In the genomic region with DNA sequence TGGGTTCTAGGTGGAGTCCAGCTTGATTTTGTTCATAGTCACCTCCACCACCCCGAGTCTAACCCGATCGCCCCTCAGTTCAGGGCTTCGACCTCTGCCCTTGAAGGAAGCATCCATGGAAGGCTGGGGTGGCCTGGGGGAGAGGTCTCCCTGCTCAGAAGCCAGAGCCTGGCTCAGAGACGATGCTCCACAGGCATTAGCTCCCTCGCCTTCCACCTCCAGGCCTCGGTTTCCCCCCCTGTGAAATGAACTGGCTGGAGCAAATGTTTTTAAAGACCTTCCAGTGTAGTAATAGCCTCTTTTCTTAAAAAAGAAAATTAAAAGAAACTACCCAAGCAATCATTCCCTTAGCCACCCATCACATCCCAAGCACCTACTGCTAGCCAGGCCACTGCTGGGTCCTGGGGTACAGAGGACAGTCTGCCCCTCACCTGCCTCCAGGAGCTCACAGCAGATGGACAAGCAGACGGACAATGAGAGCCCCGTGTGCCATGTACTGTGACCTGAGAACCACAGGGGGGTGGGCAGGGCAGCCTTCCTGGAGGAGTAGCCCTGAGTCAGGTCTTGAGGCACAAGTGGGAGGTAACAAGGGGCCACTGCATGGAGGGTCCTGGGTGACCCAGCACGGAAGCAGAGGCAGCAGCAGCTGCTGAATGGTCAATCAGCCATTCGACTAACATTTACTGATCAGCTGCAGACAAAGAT, we compare ENCODE assay signal across 20 cellular contexts. TPM values are rescaled to one million over a fixed set of nuclear protein-coding genes. Genes with fewer than 3 reads are reported as not detected.
"Had no signal": no experiment of that assay in that cellular context is flagged by ENCODE, and none has a peak within 500 bp of the region (broad histone marks: within the 10 kb centered on the region; RNA-seq: fewer than 3 reads in every experiment).

No MANE protein-coding gene starts in this region.

- H3K36me3 Mint-ChIP-seq: activated naive CD8-positive, alpha-beta T cell treated with anti-CD3 and anti-CD28 coated beads, Interleukin-2, amount 10 ng/mL, durations not matched to agents 7 days and 5 days; memory B cell; natural killer cell treated with Interleukin-12 subunit alpha and Interleukin-12 subunit beta and Interleukin-15 and Interleukin-18, amount 100 ng/mL, for 72 hours; stimulated activated effector memory CD8-positive, alpha-beta T cell treated with anti-CD3 and anti-CD28 coated beads, Interleukin-12 subunit alpha, Interleukin-12 subunit beta, amount 100 ng/mL, for 72 hours had no signal

- H3K27me3 ChIP-seq: gastrocnemius medialis, tibial artery had no signal

- H3K27ac Mint-ChIP-seq: activated B cell treated with CpG ODN at 0.5 μM for 24 hours; activated CD8-positive, alpha-beta T cell treated with anti-CD3 and anti-CD28 coated beads for 36 hours; activated naive CD8-positive, alpha-beta T cell treated with anti-CD3 and anti-CD28 coated beads, Interleukin-2, amount 10 ng/mL, durations not matched to agents 7 days and 5 days; dendritic cell treated with granulocyte-macrophage colony-stimulating factor and Interleukin-4, amounts not matched to agents 40 ng/mL and 50 ng/mL, for 4 days; memory B cell; natural killer cell treated with Interleukin-12 subunit alpha and Interleukin-12 subunit beta and Interleukin-15 and Interleukin-18, amount 100 ng/mL, for 72 hours; T-helper 2 cell treated with Interferon-gamma antibody and Interleukin-4, amounts not matched to agents 5 μg/mL and 100 μg/mL, for 36 hours had no signal

- H3K4me3 Mint-ChIP-seq: activated B cell treated with CpG ODN at 0.5 μM for 24 hours; activated CD8-positive, alpha-beta T cell treated with anti-CD3 and anti-CD28 coated beads for 36 hours; activated naive CD8-positive, alpha-beta T cell treated with anti-CD3 and anti-CD28 coated beads, Interleukin-2, amount 10 ng/mL, durations not matched to agents 7 days and 5 days; activated T-cell treated with anti-CD3 and anti-CD28 coated beads, Interleukin-2, amount 50 U/mL, for 4 hours; dendritic cell treated with granulocyte-macrophage colony-stimulating factor and Interleukin-4, amounts not matched to agents 40 ng/mL and 50 ng/mL, for 4 days; memory B cell; natural killer cell treated with Interleukin-12 subunit alpha and Interleukin-12 subunit beta and Interleukin-15 and Interleukin-18, amount 100 ng/mL, for 72 hours; stimulated activated effector memory CD8-positive, alpha-beta T cell treated with anti-CD3 and anti-CD28 coated beads, Interleukin-12 subunit alpha, Interleukin-12 subunit beta, amount 100 ng/mL, for 72 hours; T-helper 2 cell treated with Interferon-gamma antibody and Interleukin-4, amounts not matched to agents 5 μg/mL and 100 μg/mL, for 36 hours had no signal

- DNase-seq: activated B cell treated with CpG ODN at 0.5 μM for 24 hours; activated CD4-positive, alpha-beta T cell treated with anti-CD3 and anti-CD28 coated beads for 48 hours; activated CD8-positive, alpha-beta T cell treated with anti-CD3 and anti-CD28 coated beads for 36 hours; activated gamma-delta T cell; activated naive CD8-positive, alpha-beta T cell treated with anti-CD3 and anti-CD28 coated beads, Interleukin-2, amount 10 ng/mL, durations not matched to agents 7 days and 5 days; activated T-cell treated with anti-CD3 and anti-CD28 coated beads, Interleukin-2, amount 50 U/mL, for 4 hours; anterior cingulate cortex; effector memory CD4-positive, alpha-beta T cell; gastrocnemius medialis; heart right ventricle; stimulated activated CD4-positive, alpha-beta T cell treated with anti-CD3 and anti-CD28 coated beads, Interleukin-12 subunit alpha, Interleukin-12 subunit beta, amount 100 ng/mL, for 4 hours; SW 1271; tibial artery had no signal

- H3K9me3 ChIP-seq: breast epithelium, gastrocnemius medialis, heart right ventricle, tibial artery had no signal

- H3K27ac ChIP-seq: epithelial cell of prostate had no signal

- H3K4me3 ChIP-seq: breast epithelium, tibial artery had no signal

- H3K36me3 ChIP-seq: breast epithelium, gastrocnemius medialis, tibial artery had no signal

- ATAC-seq: activated CD8-positive, alpha-beta T cell treated with anti-CD3 and anti-CD28 coated beads for 36 hours; activated T-cell treated with anti-CD3 and anti-CD28 coated beads, Interleukin-2, amount 50 U/mL, for 4 hours; gastrocnemius medialis; heart right ventricle; natural killer cell treated with Interleukin-12 subunit alpha and Interleukin-12 subunit beta and Interleukin-15 and Interleukin-18, amount 100 ng/mL, for 72 hours; stimulated activated effector memory CD8-positive, alpha-beta T cell treated with anti-CD3 and anti-CD28 coated beads, Interleukin-12 subunit alpha, Interleukin-12 subunit beta, amount 100 ng/mL, for 72 hours had no signal

- H3K9me3 Mint-ChIP-seq: activated B cell treated with CpG ODN at 0.5 μM for 24 hours; activated CD8-positive, alpha-beta T cell treated with anti-CD3 and anti-CD28 coated beads for 36 hours; activated naive CD8-positive, alpha-beta T cell treated with anti-CD3 and anti-CD28 coated beads, Interleukin-2, amount 10 ng/mL, durations not matched to agents 7 days and 5 days; activated T-cell treated with anti-CD3 and anti-CD28 coated beads, Interleukin-2, amount 50 U/mL, for 4 hours; dendritic cell treated with granulocyte-macrophage colony-stimulating factor and Interleukin-4, amounts not matched to agents 40 ng/mL and 50 ng/mL, for 4 days; memory B cell; natural killer cell treated with Interleukin-12 subunit alpha and Interleukin-12 subunit beta and Interleukin-15 and Interleukin-18, amount 100 ng/mL, for 72 hours; stimulated activated effector memory CD8-positive, alpha-beta T cell treated with anti-CD3 and anti-CD28 coated beads, Interleukin-12 subunit alpha, Interleukin-12 subunit beta, amount 100 ng/mL, for 72 hours; T-helper 2 cell treated with Interferon-gamma antibody and Interleukin-4, amounts not matched to agents 5 μg/mL and 100 μg/mL, for 36 hours had no signal

RNA-seq across cellular contexts. Expression of a gene that starts 42.3 kb away (rescaled TPM):
- total RNA-seq: activated B cell treated with CpG ODN at 0.5 μM for 24 hours had no signal
